Comparison of ENCODE assay signal across 22 cellular contexts in genomic region chr3:5096368-5096767, GRCh38. TPM values are rescaled to one million over a fixed set of nuclear protein-coding genes. Genes with fewer than 3 reads are reported as not detected.
DNase-seq lines count a peak whose midpoint lies in the region; ATAC-seq and TF ChIP-seq lines count a peak whose summit lies in the region.
"Had no signal": no experiment of that assay in that cellular context is flagged by ENCODE, and none has a peak within 500 bp of the region (broad histone marks: within the 10 kb centered on the region; RNA-seq: fewer than 3 reads in every experiment).

No MANE protein-coding gene starts in this region.

- H3K4me1 ChIP-seq in smooth muscle cell (ENCODE audit: low read depth) = no peaks in the 10 kb centered on the region
- H3K4me1 ChIP-seq: right lobe of liver had no signal

- 74% methylated on average over 8 of the region's 8 CpGs for WGBS in smooth muscle cell (ENCODE audit: low lambda C conversion rate)

- peak overlapping the region; percentile 86 for H3K4me2 ChIP-seq in smooth muscle cell

- H4K20me1 ChIP-seq in smooth muscle cell (ENCODE audit: low read depth) = no peaks in the 10 kb centered on the region

- H3K36me3 ChIP-seq in smooth muscle cell (ENCODE audit: low read depth) = no peaks in the 10 kb centered on the region
- H3K36me3 ChIP-seq: esophagus squamous epithelium, MG63, right lobe of liver, transverse colon had no signal

- H3K4me3 ChIP-seq in astrocyte of the spinal cord (ENCODE audit: low read depth, low read length) (no peak overlapping the region), smooth muscle cell (peak overlapping the region; percentile 43)
- H3K4me3 ChIP-seq: MG63, right lobe of liver had no signal

- peaks cover 3% of the 10 kb centered on the region for H3K9me3 Mint-ChIP-seq in glutamatergic neuron (ENCODE audit: unreplicated experiment)
- peaks cover 4% of the 10 kb centered on the region for H3K9me3 Mint-ChIP-seq in mesothelial cell of epicardium
- H3K9me3 Mint-ChIP-seq in HFFc6 = no peaks in the 10 kb centered on the region
- H3K9me3 Mint-ChIP-seq: CD4-positive, CD25-positive, alpha-beta regulatory T cell; T-cell had no signal

- H3K4me3 Mint-ChIP-seq in glutamatergic neuron (ENCODE audit: unreplicated experiment) (peak overlapping the region; percentile 49), mesothelial cell of epicardium (peak overlapping the region; percentile 48), HFFc6 (no peak overlapping the region)
- H3K4me3 Mint-ChIP-seq: CD4-positive, CD25-positive, alpha-beta regulatory T cell had no signal

- ATAC-seq in HG03039 (IDR thresholded peaks at IDR 0.05; ENCODE audit: unreplicated experiment) (no peak), HG02623 (IDR thresholded peaks at IDR 0.05; ENCODE audit: unreplicated experiment) (no peak)
- ATAC-seq: right lobe of liver had no signal

- H3K27ac ChIP-seq in smooth muscle cell (ENCODE audit: low read depth) = no peak overlapping the region
- H3K27ac ChIP-seq: esophagus squamous epithelium, right lobe of liver, transverse colon had no signal

- H3K9ac ChIP-seq in smooth muscle cell (ENCODE audit: low read depth) = no peak overlapping the region

- DNase-seq in astrocyte of the spinal cord (ENCODE audit: low read depth, low spot score) = peak; percentile 8
- no peak for DNase-seq in glutamatergic neuron
- no peak for DNase-seq in mesothelial cell of epicardium (ENCODE audit: low spot score in 2 of 2, unreplicated experiment in 2 of 2)
- DNase-seq in smooth muscle cell (lab: John Stamatoyannopoulos, UW; ENCODE audit: unreplicated experiment) = no peak
- DNase-seq in HFFc6 = no peak
- DNase-seq in NCI-H1694 (lab: John Stamatoyannopoulos, UW) = no peak
- DNase-seq: activated CD8-positive, alpha-beta memory T cell treated with anti-CD3 and anti-CD28 coated beads, Interleukin-2, amount 50 U/mL, for 4 hours; CD4-positive, CD25-positive, alpha-beta regulatory T cell; central memory CD4-positive, alpha-beta T cell; DMS 273 treated with DMSO at 0.1 percent for 48 hours; effector CD4-positive, alpha-beta T cell; esophagus squamous epithelium; NCI-H1436; NCI-H774; right lobe of liver; SHP77 treated with DMSO at 0.1 percent for 48 hours; stimulated activated naive CD4-positive, alpha-beta T cell treated with Interleukin-2 at 50 U/mL for 16 hours; transverse colon had no signal

- H3K27me3 ChIP-seq in smooth muscle cell (ENCODE audit: low read depth) = peaks cover 18% of the 10 kb centered on the region
- H3K27me3 ChIP-seq: MG63, right lobe of liver had no signal

- TF ChIP-seq CTCF in astrocyte of the spinal cord (IDR thresholded peaks at IDR 0.05; ENCODE audit: low read depth, low read length) (no peak), glutamatergic neuron (IDR thresholded peaks at IDR 0.05; ENCODE audit: partially characterized antibody, unreplicated experiment) (no peak), mesothelial cell of epicardium (IDR thresholded peaks at IDR 0.05; ENCODE audit: unreplicated experiment) (no peak), smooth muscle cell (IDR thresholded peaks at IDR 0.05; ENCODE audit: borderline replicate concordance, insufficient read depth, poor library complexity, severe bottlenecking) (no peak), HFFc6 (IDR thresholded peaks at IDR 0.05) (no peak)

- in situ Hi-C loops in astrocyte of the spinal cord (cut with HindIII; ENCODE audit: low sequenced_read_pairs) = no loop called here

- no peaks in the 10 kb centered on the region for H3K9me3 ChIP-seq in smooth muscle cell (replicated peaks; ENCODE audit: low read depth)
- H3K9me3 ChIP-seq: esophagus squamous epithelium, MG63, right lobe of liver, transverse colon had no signal

- no peaks in the 10 kb centered on the region for H3K79me2 ChIP-seq in smooth muscle cell (ENCODE audit: low read depth)

- no peaks in the 10 kb centered on the region for H3F3A ChIP-seq in smooth muscle cell (ENCODE audit: low read depth)

- no peak overlapping the region for H3K27ac Mint-ChIP-seq in glutamatergic neuron (ENCODE audit: unreplicated experiment)
- peak overlapping the region; percentile 65 for H3K27ac Mint-ChIP-seq in mesothelial cell of epicardium
- H3K27ac Mint-ChIP-seq in HFFc6 = no peak overlapping the region
- H3K27ac Mint-ChIP-seq: CD4-positive, CD25-positive, alpha-beta regulatory T cell; T-cell had no signal

- H3K27me3 Mint-ChIP-seq in glutamatergic neuron (ENCODE audit: unreplicated experiment) = peaks cover 3% of the 10 kb centered on the region
- peaks cover 27% of the 10 kb centered on the region for H3K27me3 Mint-ChIP-seq in mesothelial cell of epicardium (ENCODE audit: low read depth)
- peaks cover 28% of the 10 kb centered on the region for H3K27me3 Mint-ChIP-seq in HFFc6 (ENCODE audit: insufficient read depth)

- H3K36me3 Mint-ChIP-seq in glutamatergic neuron (ENCODE audit: unreplicated experiment) (no peaks in the 10 kb centered on the region), mesothelial cell of epicardium (no peaks in the 10 kb centered on the region), HFFc6 (ENCODE audit: low read depth) (no peaks in the 10 kb centered on the region)
- H3K36me3 Mint-ChIP-seq: CD4-positive, CD25-positive, alpha-beta regulatory T cell; T-cell had no signal

- H3K4me1 Mint-ChIP-seq in glutamatergic neuron (ENCODE audit: low read depth, unreplicated experiment) = peaks cover 9% of the 10 kb centered on the region
- H3K4me1 Mint-ChIP-seq in mesothelial cell of epicardium = peaks cover 10% of the 10 kb centered on the region
- H3K4me1 Mint-ChIP-seq in HFFc6 (ENCODE audit: low read depth) = no peaks in the 10 kb centered on the region

- H2AFZ ChIP-seq in smooth muscle cell (ENCODE audit: low read depth) = peak overlapping the region; percentile 67

RNA-seq across cellular contexts. Expression of gene ARL8B, which starts 25.7 kb away (rescaled TPM):
- total RNA-seq in glutamatergic neuron (ENCODE audit: unreplicated experiment) (33.9 TPM), mesothelial cell of epicardium (33.5 to 36.9 TPM (median 35.2 TPM) in 3 replicates), smooth muscle cell (83.8 and 95.0 TPM in 2 replicates)
- 33.6 and 42.2 TPM in 2 replicates for polyA plus RNA-seq in smooth muscle cell
- total RNA-seq in HFFc6 (2021; fragmentation: NEBNext Ultra II Directional; extraction: Animal tissue kit (Norgen Biotek cat#: 25700)) = 10 to 100 TPM; 48.9 to 64.7 (median 53.7) TPM
